ENCODE assay signal across 7 cellular contexts in the genomic region with DNA sequence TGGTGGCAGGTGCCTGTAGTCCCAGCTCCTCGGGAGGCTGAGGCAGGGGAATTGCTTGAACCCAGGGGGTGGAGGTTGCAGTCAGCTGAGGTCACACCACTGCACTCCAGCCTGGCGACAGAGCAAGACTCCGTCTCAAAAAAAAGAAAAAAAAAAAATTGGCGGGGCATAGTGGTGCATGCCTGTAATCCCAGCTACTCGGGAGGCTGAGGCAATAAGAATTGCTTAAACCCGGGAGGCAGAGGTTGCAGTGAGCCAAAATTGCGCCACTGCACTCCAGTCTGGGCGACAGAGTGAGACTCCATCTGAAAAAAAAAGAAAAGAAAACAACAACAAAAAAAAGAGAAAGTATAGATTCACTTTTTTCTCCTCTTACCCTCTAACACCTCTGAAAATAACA.
A peak's percentile ranks its signal among the peaks of the same experiment; 100 is the strongest.
DNase-seq lines count a peak whose midpoint lies in the region; TF ChIP-seq lines count a peak whose summit lies in the region.
"Not testable (repeated sequence)": the region's sequence is repeated elsewhere in the genome, so short reads cannot be mapped to it uniquely, and the experiment has no call there.

No MANE protein-coding gene starts in this region.

- not testable (repeated sequence) for H3K4me3 ChIP-seq in HEK293 (ENCODE audit: low read depth, low read length); cardiac fibroblast (replicated peaks in 1 of 2; ENCODE audit: low read depth in 2 of 2, low read length in 2 of 2); fibroblast of pulmonary artery (replicated peaks; ENCODE audit: low read depth, low read length); right atrium auricular region
- peak overlapping the region; percentile 3 for H3K4me3 ChIP-seq in NB4 (ENCODE audit: low read depth, low read length)

- not testable (repeated sequence) for H3K36me3 Mint-ChIP-seq in nephron progenitor cell (ENCODE audit: low read depth)

- not testable (repeated sequence) for H3K27me3 ChIP-seq in right atrium auricular region

- peak overlapping the region; percentile 37 for H3K27ac Mint-ChIP-seq in nephron progenitor cell

- DNase-seq in NB4 (ENCODE audit: low read depth) (peak; percentile 58), SKM-1 treated with dmso at 0.1 percent for 144 hours (lab: John Stamatoyannopoulos, UW; ENCODE audit: unreplicated experiment) (peak; percentile 18), cardiac fibroblast (ENCODE audit: low read depth in 2 of 2) (peak; percentile 15 to 34), fibroblast of pulmonary artery (ENCODE audit: low read depth) (peak; percentile 17), right atrium auricular region (ENCODE audit: low spot score) (peak; percentile 53)
- not testable (repeated sequence) for DNase-seq in nephron progenitor cell

- peaks cover 26% of the 10 kb centered on the region for H3K9me3 Mint-ChIP-seq in nephron progenitor cell

- H3K4me1 Mint-ChIP-seq in nephron progenitor cell = peaks cover 16% of the 10 kb centered on the region

- H3K36me3 ChIP-seq in HEK293 (ENCODE audit: control insufficient read depth in 2 of 2, insufficient read depth in 1 of 2, low read length in 2 of 2); right atrium auricular region: not testable (repeated sequence)

- H3K9me3 ChIP-seq in HEK293 (ENCODE audit: control insufficient read depth, insufficient read depth, low read depth, low read length); right atrium auricular region: not testable (repeated sequence)

- not testable (repeated sequence) for TF ChIP-seq POLR2A in NB4 (IDR thresholded peaks at IDR 0.05; ENCODE audit: extremely low read depth, insufficient read length)

- POLR2A ChIA-PET in HEK293 (lab: Yijun Ruan, JAX) = not testable (repeated sequence)

- H3K27me3 Mint-ChIP-seq in nephron progenitor cell (ENCODE audit: low read depth, poor library complexity) = not testable (repeated sequence)

- H3K4me1 ChIP-seq in HEK293 (ENCODE audit: control insufficient read depth, insufficient read depth, low read length); right atrium auricular region: not testable (repeated sequence)

- CTCF ChIA-PET in HEK293 (lab: Yijun Ruan, JAX) = interaction anchor here (0.6 kb wide), 1 partner anchor 268 kb away, joined by 6 read pairs; no protein-coding TSS in a partner anchor

- H3K27ac ChIP-seq in HEK293 (ENCODE audit: extremely low read depth, low read depth, low read length); right atrium auricular region: not testable (repeated sequence)

- not testable (repeated sequence) for H3K4me3 Mint-ChIP-seq in nephron progenitor cell

- not testable (repeated sequence) for TF ChIP-seq CTCF in HEK293 (tag by site-specific recombination; IDR thresholded peaks at IDR 0.05); NB4 (IDR thresholded peaks at IDR 0.05; ENCODE audit: low read depth, low read length); cardiac fibroblast (IDR thresholded peaks at IDR 0.05; ENCODE audit: low read depth, low read length); fibroblast of pulmonary artery (IDR thresholded peaks at IDR 0.05; ENCODE audit: low read length, missing control alignments); right atrium auricular region (IDR thresholded peaks at IDR 0.05); nephron progenitor cell (IDR thresholded peaks at IDR 0.05)

TF ChIP-seq in HEK293, 187 proteins besides CTCF, POLR2A, EP300 and RAD21:
- peak; percentile 30; the same call in 1 of the 2 replicates for TF ChIP-seq PRDM1 (tag by site-specific recombination; IDR thresholded peaks at IDR 0.05)
